In genomic region chr12:52212701-52213540, GRCh38 we compare ENCODE assay signal across 1 cellular context.
TF ChIP-seq lines count a peak whose summit lies in the region.

No MANE protein-coding gene starts in this region.

TF ChIP-seq in SK-N-SH treated with all-trans-retinoic acid at 6 μM for 48 hours, 23 proteins besides CTCF, POLR2A, EP300 and RAD21 (continued from another document):
- TF ChIP-seq, protein P1, sequence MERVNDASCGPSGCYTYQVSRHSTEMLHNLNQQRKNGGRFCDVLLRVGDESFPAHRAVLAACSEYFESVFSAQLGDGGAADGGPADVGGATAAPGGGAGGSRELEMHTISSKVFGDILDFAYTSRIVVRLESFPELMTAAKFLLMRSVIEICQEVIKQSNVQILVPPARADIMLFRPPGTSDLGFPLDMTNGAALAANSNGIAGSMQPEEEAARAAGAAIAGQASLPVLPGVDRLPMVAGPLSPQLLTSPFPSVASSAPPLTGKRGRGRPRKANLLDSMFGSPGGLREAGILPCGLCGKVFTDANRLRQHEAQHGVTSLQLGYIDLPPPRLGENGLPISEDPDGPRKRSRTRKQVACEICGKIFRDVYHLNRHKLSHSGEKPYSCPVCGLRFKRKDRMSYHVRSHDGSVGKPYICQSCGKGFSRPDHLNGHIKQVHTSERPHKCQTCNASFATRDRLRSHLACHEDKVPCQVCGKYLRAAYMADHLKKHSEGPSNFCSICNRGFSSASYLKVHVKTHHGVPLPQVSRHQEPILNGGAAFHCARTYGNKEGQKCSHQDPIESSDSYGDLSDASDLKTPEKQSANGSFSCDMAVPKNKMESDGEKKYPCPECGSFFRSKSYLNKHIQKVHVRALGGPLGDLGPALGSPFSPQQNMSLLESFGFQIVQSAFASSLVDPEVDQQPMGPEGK (CRISPR knock-in tag; IDR thresholded peaks at IDR 0.05; ENCODE audit: borderline replicate concordance), result no peak
- TF ChIP-seq ZFP3 (CRISPR knock-in tag; IDR thresholded peaks at IDR 0.05) (no peak), ZNF565 (CRISPR knock-in tag; conservative IDR thresholded peaks at IDR 0.05; ENCODE audit: low read depth) (no peak), ZFP30 (CRISPR knock-in tag; IDR thresholded peaks at IDR 0.05) (no peak), ZNF70 (CRISPR knock-in tag; IDR thresholded peaks at IDR 0.05) (no peak), PPARA (CRISPR knock-in tag; IDR thresholded peaks at IDR 0.05; ENCODE audit: borderline replicate concordance) (no peak), TSHZ2 (CRISPR knock-in tag; IDR thresholded peaks at IDR 0.05) (no peak), ZNF8 (CRISPR knock-in tag; IDR thresholded peaks at IDR 0.05) (no peak; the same call in 1 of the 2 replicates), SNAI2 (CRISPR knock-in tag; IDR thresholded peaks at IDR 0.05) (no peak), CSDC2 (CRISPR knock-in tag; IDR thresholded peaks at IDR 0.05) (no peak), RARB (CRISPR knock-in tag; IDR thresholded peaks at IDR 0.05) (no peak), TOX (CRISPR knock-in tag; IDR thresholded peaks at IDR 0.05; ENCODE audit: borderline replicate concordance) (no peak)
